ENCODE assay signal across 29 cellular contexts in the genomic region with DNA sequence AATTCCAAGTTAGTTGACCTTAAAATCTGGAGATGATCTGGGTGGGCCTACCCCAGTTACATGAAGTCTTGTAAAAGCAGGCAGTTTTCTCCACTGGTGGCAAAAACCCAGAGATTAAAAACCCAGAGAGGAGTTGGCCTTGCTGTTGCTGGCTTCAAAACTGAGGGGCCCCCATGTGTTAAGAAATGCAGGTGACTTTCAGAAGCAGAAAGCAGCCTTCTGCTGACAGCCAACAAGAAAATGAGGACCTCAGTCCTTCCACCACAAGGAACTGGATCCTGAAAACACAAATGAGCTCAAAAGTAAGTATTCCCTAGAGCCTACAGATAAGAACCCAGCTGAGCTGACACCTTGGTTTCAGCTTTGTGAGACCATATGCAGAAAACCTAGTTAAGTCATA.
"Had no signal": no experiment of that assay in that cellular context is flagged by ENCODE, and none has a peak within 500 bp of the region (broad histone marks: within the 10 kb centered on the region; RNA-seq: fewer than 3 reads in every experiment).

No MANE protein-coding gene starts in this region.

- H3K27me3 ChIP-seq: SJSA1 had no signal

- H3K9me3 ChIP-seq: SK-N-SH had no signal

- H3K4me3 ChIP-seq: PC-9, SJSA1 had no signal

- ATAC-seq: Panc1, Right ventricle myocardium inferior, T-cell had no signal

- H3K27ac ChIP-seq: PC-9, RWPE1, SJSA1 had no signal

- H3K36me3 ChIP-seq: SJSA1 had no signal

- H3K4me2 ChIP-seq: PC-9, SK-N-SH had no signal

- H3K4me1 ChIP-seq: SJSA1 had no signal

- H2AFZ ChIP-seq: PC-9 had no signal

- H3K9ac ChIP-seq: SK-N-SH had no signal

- DNase-seq: Karpas-422, MM.1S, MV-4-11, NCI-H1092, NCI-H1105, NCI-H1417 treated with DMSO at 0.1 percent for 48 hours, NCI-H1436 treated with DMSO at 0.1 percent for 48 hours, NCI-H1694 treated with DMSO at 0.1 percent for 48 hours, NCI-H187 treated with DMSO at 0.1 percent for 48 hours, NCI-H2029, NCI-H2081, NCI-H2107, NCI-H2171, NCI-H226, NCI-H446 treated with DMSO at 0.1 percent for 48 hours, NCI-H510A, NCI-H524, NCI-H526, NCI-H69, NCI-H748 treated with DMSO at 0.1 percent for 48 hours, PC-9, SHP77, SIG-M5, SK-N-SH, T-cell had no signal
